In the genomic region with DNA sequence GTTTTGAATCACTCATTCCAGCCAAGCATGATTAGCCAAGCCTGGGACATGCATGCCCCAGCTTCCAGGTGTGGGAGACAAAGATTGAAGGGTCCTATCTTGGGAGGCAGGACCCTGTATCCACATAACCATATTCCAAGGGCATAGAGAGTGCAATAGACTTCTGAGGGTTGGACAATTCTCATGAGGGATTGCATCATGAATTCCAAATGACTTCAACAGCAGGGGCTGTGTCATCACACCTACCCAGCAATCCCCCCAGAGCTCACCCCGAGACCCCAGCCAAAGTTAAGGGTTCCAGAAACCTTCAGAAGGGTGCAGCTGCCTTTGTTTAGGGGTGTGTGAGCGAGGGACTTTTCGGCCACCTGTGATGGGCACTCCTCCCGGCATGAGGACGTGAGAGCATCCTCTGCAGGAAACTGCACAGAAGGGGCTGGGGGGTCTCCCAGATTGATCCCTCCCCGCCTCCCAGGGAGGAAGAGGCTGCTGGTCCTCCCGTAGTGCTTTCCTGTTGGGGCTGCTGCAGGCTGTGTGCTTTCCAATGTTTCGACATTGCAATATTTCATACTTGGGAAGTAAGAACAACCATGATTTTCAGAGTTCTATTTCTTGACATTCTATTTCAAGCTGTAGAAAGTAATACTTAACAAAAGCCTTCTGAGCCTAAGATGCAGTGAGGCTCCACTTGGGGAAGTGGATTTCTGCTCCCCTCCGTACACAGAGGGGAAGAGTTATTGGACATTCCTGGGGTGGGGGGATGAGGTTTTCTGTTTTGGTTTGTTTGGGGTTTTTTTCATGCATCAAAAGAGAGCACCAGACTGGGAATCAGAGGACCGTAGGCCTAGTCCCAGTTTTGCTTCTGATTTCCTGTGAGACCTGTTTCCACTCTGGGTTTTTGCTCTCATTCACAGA, we compare ENCODE assay signal across 18 cellular contexts. TPM values are rescaled to one million over a fixed set of nuclear protein-coding genes. Genes with fewer than 3 reads are reported as not detected.
DNase-seq lines count a peak whose midpoint lies in the region; ATAC-seq, FAIRE-seq and TF ChIP-seq lines count a peak whose summit lies in the region.
"Had no signal": no experiment of that assay in that cellular context is flagged by ENCODE, and none has a peak within 500 bp of the region (broad histone marks: within the 10 kb centered on the region; RNA-seq: fewer than 3 reads in every experiment).

No MANE protein-coding gene starts in this region.

- H3K27ac Mint-ChIP-seq in WTC11, result no peak overlapping the region
- no peak overlapping the region for H3K27ac Mint-ChIP-seq in activated CD8-positive, alpha-beta T cell treated with anti-CD3 and anti-CD28 coated beads, Interleukin-2, amount 10 ng/mL, durations not matched to agents 7 days and 5 days

- no peaks in the 10 kb centered on the region for H3K9me3 Mint-ChIP-seq in WTC11
- H3K9me3 Mint-ChIP-seq in activated CD8-positive, alpha-beta T cell treated with anti-CD3 and anti-CD28 coated beads, Interleukin-2, amount 10 ng/mL, durations not matched to agents 7 days and 5 days (ENCODE audit: insufficient read depth), result no peaks in the 10 kb centered on the region

- H2AFZ ChIP-seq in HepG2 (ENCODE audit: low read length), result no peak overlapping the region
- H2AFZ ChIP-seq: PC-9 had no signal

- H3K27me3 Mint-ChIP-seq in WTC11 (ENCODE audit: low read depth), result no peaks in the 10 kb centered on the region
- H3K27me3 Mint-ChIP-seq in activated CD8-positive, alpha-beta T cell treated with anti-CD3 and anti-CD28 coated beads, Interleukin-2, amount 10 ng/mL, durations not matched to agents 7 days and 5 days (ENCODE audit: low read depth), result no peaks in the 10 kb centered on the region

- ATAC-seq in WTC11, result no peak
- ATAC-seq in HepG2, result no peak
- ATAC-seq in GM21515 (IDR thresholded peaks at IDR 0.05; ENCODE audit: unreplicated experiment), result no peak
- no peak for ATAC-seq in activated CD8-positive, alpha-beta T cell treated with anti-CD3 and anti-CD28 coated beads, Interleukin-2, amount 10 ng/mL, durations not matched to agents 7 days and 5 days
- ATAC-seq: GM12878 had no signal

- intact Hi-C loops in HepG2 (cut with micrococcal nuclease; ENCODE audit: unreplicated experiment), result no loop called here

- no peaks in the 10 kb centered on the region for H4K20me1 ChIP-seq in HepG2 (ENCODE audit: insufficient read depth, low read length)

- H3K4me3 ChIP-seq in HepG2 (replicated peaks in 1 of 3; ENCODE audit: insufficient read depth in 1 of 3, low read depth in 2 of 3, low read length in 3 of 3) (no peak overlapping the region), suprapubic skin (no peak overlapping the region)
- H3K4me3 ChIP-seq: GM12878, PC-9 had no signal

- H3K4me1 ChIP-seq in HepG2 (ENCODE audit: insufficient read depth, low read length) (no peaks in the 10 kb centered on the region), suprapubic skin (peaks cover 10% of the 10 kb centered on the region)

- CTCF ChIA-PET in WTC11 (lab: Charles Lee) (no interaction called here), HepG2 (lab: Yijun Ruan, JAX; ENCODE audit: low intra/inter-chr PET ratio, low total read pairs) (no interaction called here)
- CTCF ChIA-PET in activated CD8-positive, alpha-beta T cell treated with anti-CD3 and anti-CD28 coated beads, Interleukin-2, amount 10 ng/mL, durations not matched to agents 7 days and 5 days (lab: Charles Lee), result no interaction called here

- H3K36me3 ChIP-seq in HepG2 (replicated peaks in 1 of 2; ENCODE audit: control insufficient read depth in 1 of 2, insufficient read depth in 2 of 2, low read length in 2 of 2), result 0 out of 5 replicates have a peak, but pooled peaks cover 0 to 1% of the 10 kb centered on the region in 2 experiments
- no peaks in the 10 kb centered on the region for H3K36me3 ChIP-seq in suprapubic skin

- no peak overlapping the region for H3K4me2 ChIP-seq in HepG2 (ENCODE audit: low read depth, low read length)
- H3K4me2 ChIP-seq: PC-9, SK-N-SH had no signal

- BruUV-seq in HepG2 (replicated peaks; lab: Mats Ljungman, UMichigan), result no TSS peak

- DNase-seq in GM13976 (ENCODE audit: low spot score) (peak; percentile 21), WTC11 (ENCODE audit: low spot score) (no peak), HepG2 (ENCODE audit: low spot score) (no peak), suprapubic skin (ENCODE audit: low spot score in 2 of 2) (peak; percentile 33 to 56), germinal center (ENCODE audit: low spot score) (no peak), cerebellar nuclear complex (lab: John Stamatoyannopoulos, UW) (no peak)
- no peak for DNase-seq in activated CD8-positive, alpha-beta T cell treated with anti-CD3 and anti-CD28 coated beads, Interleukin-2, amount 10 ng/mL, durations not matched to agents 7 days and 5 days
- DNase-seq: C1 segment of cervical spinal cord, NCI-H1048, NCI-H1694, NCI-H2107, NCI-H345, NCI-H69, PC-9, SK-N-SH had no signal

- H3K36me3 Mint-ChIP-seq in WTC11, result no peaks in the 10 kb centered on the region
- no peaks in the 10 kb centered on the region for H3K36me3 Mint-ChIP-seq in activated CD8-positive, alpha-beta T cell treated with anti-CD3 and anti-CD28 coated beads, Interleukin-2, amount 10 ng/mL, durations not matched to agents 7 days and 5 days (ENCODE audit: low read depth)

- H3K9me3 ChIP-seq in HepG2 (ENCODE audit: low read length) (no peaks in the 10 kb centered on the region), suprapubic skin (no peaks in the 10 kb centered on the region)
- H3K9me3 ChIP-seq: SK-N-SH had no signal

- no peaks in the 10 kb centered on the region; a peak in 1 of 5 replicates for H3K27me3 ChIP-seq in HepG2 (ENCODE audit: control insufficient read depth in 1 of 2, insufficient read depth in 2 of 2, low read length in 2 of 2)
- H3K27me3 ChIP-seq in suprapubic skin, result no peaks in the 10 kb centered on the region

- no peak overlapping the region for H3K9ac ChIP-seq in HepG2 (ENCODE audit: insufficient read depth, low read depth, low read length)
- H3K9ac ChIP-seq: SK-N-SH had no signal

- no peak overlapping the region for H3K27ac ChIP-seq in HepG2 (ENCODE audit: extremely low read length, insufficient read depth, low read length)
- no peak overlapping the region for H3K27ac ChIP-seq in suprapubic skin
- H3K27ac ChIP-seq: PC-9 had no signal

- H3K79me2 ChIP-seq in HepG2 (ENCODE audit: insufficient read depth, low read length), result no peaks in the 10 kb centered on the region

- TF ChIP-seq POLR2A in HepG2 (IDR thresholded peaks at IDR 0.05; ENCODE audit: insufficient read depth in 1 of 2, low read depth in 2 of 2, low read length in 2 of 2), result no peak
- no peak for TF ChIP-seq POLR2A in suprapubic skin (IDR thresholded peaks at IDR 0.05)

- no peak overlapping the region for H3K4me3 Mint-ChIP-seq in WTC11
- no peak overlapping the region for H3K4me3 Mint-ChIP-seq in activated CD8-positive, alpha-beta T cell treated with anti-CD3 and anti-CD28 coated beads, Interleukin-2, amount 10 ng/mL, durations not matched to agents 7 days and 5 days

- POLR2A ChIA-PET in WTC11 (lab: Charles Lee), result no interaction called here
- POLR2A ChIA-PET in HepG2 (lab: Yijun Ruan, JAX), result no interaction called here
- POLR2A ChIA-PET in activated CD8-positive, alpha-beta T cell treated with anti-CD3 and anti-CD28 coated beads, Interleukin-2, amount 10 ng/mL, durations not matched to agents 7 days and 5 days (lab: Charles Lee), result no interaction called here

- 88% methylated on average over 5 of the region's 10 CpGs for WGBS in HepG2 (ENCODE audit: low lambda C conversion rate)
- 84% methylated on average over 10 of the region's 10 CpGs for WGBS in suprapubic skin

- no peak for TF ChIP-seq RAD21 in HepG2 (CRISPR knock-in tag; IDR thresholded peaks at IDR 0.05)

- TF ChIP-seq EP300 in HepG2 (IDR thresholded peaks at IDR 0.05; ENCODE audit: low read depth in 2 of 2, low read length in 2 of 2) (no peak), HepG2 (CRISPR knock-in tag; IDR thresholded peaks at IDR 0.05; ENCODE audit: borderline replicate concordance) (no peak), suprapubic skin (IDR thresholded peaks at IDR 0.05) (no peak)

- H3K4me1 Mint-ChIP-seq in WTC11, result peaks cover 20% of the 10 kb centered on the region
- no peaks in the 10 kb centered on the region for H3K4me1 Mint-ChIP-seq in activated CD8-positive, alpha-beta T cell treated with anti-CD3 and anti-CD28 coated beads, Interleukin-2, amount 10 ng/mL, durations not matched to agents 7 days and 5 days (ENCODE audit: low read depth)

- TF ChIP-seq CTCF in GM13976 (IDR thresholded peaks at IDR 0.05; ENCODE audit: borderline replicate concordance, control extremely low read depth, extremely low read depth, insufficient read depth, missing control alignments) (no peak), WTC11 (IDR thresholded peaks at IDR 0.05) (no peak), HepG2 (CRISPR knock-in tag; IDR thresholded peaks at IDR 0.05) (no peak), suprapubic skin (IDR thresholded peaks at IDR 0.05) (no peak)

- in situ Hi-C loops in GM13976 (cut with MboI; ENCODE audit: low sequenced_read_pairs, unreplicated experiment), result no loop called here
- in situ Hi-C loops in HepG2 (cut with HindIII; ENCODE audit: extremely low pct_ligation_motif_present, low pct_unique_long_range_greater_than_20kb), result no loop called here

- no peak for FAIRE-seq in HepG2 (lab: Jason Lieb, UNC)
- FAIRE-seq: GM12878, GM19239 had no signal

RNA-seq across cellular contexts. Expression of a gene that starts 13.3 kb away (rescaled TPM):
- total RNA-seq in WTC11 (2021) (2.1 to 2.8 TPM (median 2.3 TPM) in 3 replicates), HepG2 (2016; rRNA removed; fragmentation: Illumina TruSeq; extraction: Trizol) (0.13 and 0.28 TPM in 2 replicates), suprapubic skin (10 to 100 TPM; 16.4 to 31.1 (median 19.2) TPM)
- total RNA-seq in HepG2 (2016; cell fraction: cytosol; rRNA removed; fragmentation: Illumina TruSeq; extraction: Trizol; ENCODE audit: low read depth), result not detected in 2 replicates
- 0.04 and 0.32 TPM in 2 replicates for total RNA-seq in HepG2 (2016; cell fraction: insoluble cytoplasmic fraction; rRNA removed; fragmentation: Illumina TruSeq; extraction: Trizol)
- total RNA-seq in HepG2 (2016; cell fraction: membrane; rRNA removed; fragmentation: Illumina TruSeq; extraction: Trizol), result 0.03 and 0.06 TPM in 2 replicates
- total RNA-seq in HepG2 (2016; cell fraction: nucleus; rRNA removed; fragmentation: Illumina TruSeq; extraction: Trizol), result 0.16 and 0.68 TPM in 2 replicates
- 0.29 and 0.33 TPM in 2 replicates for polyA plus RNA-seq in HepG2 (2011; rRNA removed)
- 0.13 and 0.15 TPM in 2 replicates for polyA plus RNA-seq in HepG2 (2011; cell fraction: cytosol; rRNA removed)
- polyA plus RNA-seq in HepG2 (2011; cell fraction: nucleus; rRNA removed), result 1.6 and 1.9 TPM in 2 replicates
- 0.23 and 0.30 TPM in 2 replicates for polyA plus RNA-seq in HepG2 (2012)
- not detected in 2 replicates for polyA plus RNA-seq in HepG2 (2016; cell fraction: cytosol; fragmentation: Illumina TruSeq; extraction: Trizol; ENCODE audit: low read depth)
- polyA plus RNA-seq in HepG2 (2016; cell fraction: insoluble cytoplasmic fraction; fragmentation: Illumina TruSeq; extraction: Trizol; ENCODE audit: low read depth), result 0.07 and 0.20 TPM in 2 replicates
- polyA plus RNA-seq in HepG2 (2016; cell fraction: membrane; fragmentation: Illumina TruSeq; extraction: Trizol; ENCODE audit: low read depth), result 0.05 TPM in 1 of 2 replicates, not detected in the other
- polyA plus RNA-seq in HepG2 (2016; cell fraction: nucleus; fragmentation: Illumina TruSeq; extraction: Trizol; ENCODE audit: insufficient read depth, low read depth), result 1.0 and 1.3 TPM in 2 replicates
- 0.44 and 30.1 TPM in 2 replicates for polyA minus RNA-seq in HepG2 (2011; rRNA and poly(A)+ RNA removed; ENCODE audit: low replicate concordance)
- polyA minus RNA-seq in HepG2 (2011; cell fraction: cytosol; rRNA and poly(A)+ RNA removed), result 0.30 and 0.44 TPM in 2 replicates
- 0.50 and 0.52 TPM in 2 replicates for polyA minus RNA-seq in HepG2 (2011; cell fraction: nucleus; rRNA and poly(A)+ RNA removed)
- under 1 TPM; 0.68 to 0.71 TPM for total RNA-seq in activated CD8-positive, alpha-beta T cell treated with anti-CD3 and anti-CD28 coated beads, Interleukin-2, amount 10 ng/mL, durations not matched to agents 7 days and 5 days

Comparison
In these comparisons a context has a peak if more than half of its experiments do, and no peak if none do; other contexts are left out.
1. DNase-seq: peak in GM13976 (single experiment) and suprapubic skin (2 of 2); none in WTC11 (single experiment), HepG2 (single experiment), germinal center (single experiment), activated CD8-positive, alpha-beta T cell treated with anti-CD3 and anti-CD28 coated beads, Interleukin-2, amount 10 ng/mL, durations not matched to agents 7 days and 5 days (single experiment) and cerebellar nuclear complex (0 of 2).